ENCODE assay signal across 1 cellular context in genomic region chr9:29211681-29212589, GRCh38.
TF ChIP-seq lines count a peak whose summit lies in the region.

No MANE protein-coding gene starts in this region.

TF ChIP-seq in HepG2, 621 proteins besides CTCF, POLR2A, EP300 and RAD21 (continued from another document and continues in another):
- TF ChIP-seq, protein P1, sequence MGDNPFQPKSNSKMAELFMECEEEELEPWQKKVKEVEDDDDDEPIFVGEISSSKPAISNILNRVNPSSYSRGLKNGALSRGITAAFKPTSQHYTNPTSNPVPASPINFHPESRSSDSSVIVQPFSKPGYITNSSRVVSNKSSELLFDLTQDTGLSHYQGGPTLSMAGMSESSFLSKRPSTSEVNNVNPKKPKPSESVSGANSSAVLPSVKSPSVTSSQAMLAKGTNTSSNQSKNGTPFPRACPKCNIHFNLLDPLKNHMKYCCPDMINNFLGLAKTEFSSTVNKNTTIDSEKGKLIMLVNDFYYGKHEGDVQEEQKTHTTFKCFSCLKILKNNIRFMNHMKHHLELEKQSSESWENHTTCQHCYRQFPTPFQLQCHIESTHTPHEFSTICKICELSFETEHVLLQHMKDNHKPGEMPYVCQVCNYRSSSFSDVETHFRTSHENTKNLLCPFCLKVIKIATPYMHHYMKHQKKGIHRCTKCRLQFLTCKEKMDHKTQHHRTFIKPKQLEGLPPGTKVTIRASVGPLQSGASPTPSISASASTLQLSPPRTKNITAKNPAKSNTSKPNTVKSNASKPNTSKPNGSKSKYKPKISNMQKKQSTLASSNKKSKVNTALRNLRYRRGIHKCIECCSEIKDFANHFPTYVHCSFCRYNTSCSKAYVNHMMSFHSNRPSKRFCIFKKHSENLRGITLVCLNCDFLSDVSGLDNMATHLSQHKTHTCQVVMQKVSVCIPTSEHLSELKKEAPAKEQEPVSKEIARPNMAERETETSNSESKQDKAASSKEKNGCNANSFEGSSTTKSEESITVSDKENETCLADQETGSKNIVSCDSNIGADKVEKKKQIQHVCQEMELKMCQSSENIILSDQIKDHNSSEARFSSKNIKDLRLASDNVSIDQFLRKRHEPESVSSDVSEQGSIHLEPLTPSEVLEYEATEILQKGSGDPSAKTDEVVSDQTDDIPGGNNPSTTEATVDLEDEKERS (CRISPR knock-in tag; IDR thresholded peaks at IDR 0.05), result no peak
- no peak for TF ChIP-seq MLX (CRISPR knock-in tag; IDR thresholded peaks at IDR 0.05)
- TF ChIP-seq KLF16 (CRISPR knock-in tag; IDR thresholded peaks at IDR 0.05), result no peak
- no peak for TF ChIP-seq RBFOX2 (IDR thresholded peaks at IDR 0.05; ENCODE audit: low read depth, low read length)
- no peak for TF ChIP-seq IKZF1 (IDR thresholded peaks at IDR 0.05)
- TF ChIP-seq SALL1 (CRISPR knock-in tag; IDR thresholded peaks at IDR 0.05), result peak; percentile 37; the same call in 1 of the 2 replicates
- no peak for TF ChIP-seq ZBTB34 (CRISPR knock-in tag; IDR thresholded peaks at IDR 0.05)
- TF ChIP-seq, protein P2, sequence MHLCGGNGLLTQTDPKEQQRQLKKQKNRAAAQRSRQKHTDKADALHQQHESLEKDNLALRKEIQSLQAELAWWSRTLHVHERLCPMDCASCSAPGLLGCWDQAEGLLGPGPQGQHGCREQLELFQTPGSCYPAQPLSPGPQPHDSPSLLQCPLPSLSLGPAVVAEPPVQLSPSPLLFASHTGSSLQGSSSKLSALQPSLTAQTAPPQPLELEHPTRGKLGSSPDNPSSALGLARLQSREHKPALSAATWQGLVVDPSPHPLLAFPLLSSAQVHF (CRISPR knock-in tag; IDR thresholded peaks at IDR 0.05), result no peak
- no peak for TF ChIP-seq FOXC1 (CRISPR knock-in tag; IDR thresholded peaks at IDR 0.05; ENCODE audit: borderline replicate concordance)
- TF ChIP-seq PHF5A (CRISPR knock-in tag; IDR thresholded peaks at IDR 0.05; ENCODE audit: low read depth, unreplicated experiment), result no peak
- TF ChIP-seq RCOR2 (CRISPR knock-in tag; IDR thresholded peaks at IDR 0.05), result no peak
- TF ChIP-seq CSRNP1 (CRISPR knock-in tag; IDR thresholded peaks at IDR 0.05), result no peak
- no peak for TF ChIP-seq POGK (CRISPR knock-in tag; conservative IDR thresholded peaks at IDR 0.05)
- no peak for TF ChIP-seq AGO2 (optimal IDR thresholded peaks at IDR 0.05; ENCODE audit: low read depth, low read length)
- TF ChIP-seq, protein P3, sequence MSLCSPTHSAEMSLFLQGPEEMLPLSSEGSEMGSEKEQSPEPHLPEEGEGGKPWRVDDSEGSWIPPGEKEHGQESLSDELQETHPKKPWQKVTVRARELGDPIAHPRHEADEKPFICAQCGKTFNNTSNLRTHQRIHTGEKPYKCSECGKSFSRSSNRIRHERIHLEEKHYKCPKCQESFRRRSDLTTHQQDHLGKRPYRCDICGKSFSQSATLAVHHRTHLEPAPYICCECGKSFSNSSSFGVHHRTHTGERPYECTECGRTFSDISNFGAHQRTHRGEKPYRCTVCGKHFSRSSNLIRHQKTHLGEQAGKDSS (CRISPR knock-in tag; IDR thresholded peaks at IDR 0.05; ENCODE audit: borderline replicate concordance, low read depth), result peak; percentile 45; the same call in 1 of the 2 replicates
- TF ChIP-seq ZNF20 (CRISPR knock-in tag; IDR thresholded peaks at IDR 0.05), result no peak
- no peak for TF ChIP-seq ZFP62 (CRISPR knock-in tag; IDR thresholded peaks at IDR 0.05)
- TF ChIP-seq ZNF569 (CRISPR knock-in tag; IDR thresholded peaks at IDR 0.05; ENCODE audit: borderline replicate concordance), result no peak
- TF ChIP-seq ZNF7 (CRISPR knock-in tag; IDR thresholded peaks at IDR 0.05), result no peak
- TF ChIP-seq ZNF142 (CRISPR knock-in tag; IDR thresholded peaks at IDR 0.05), result no peak
- TF ChIP-seq MAX (IDR thresholded peaks at IDR 0.05), result peak; percentile 80
- 0 out of 2 replicates have a peak, but pooled peaks have one; percentile 19 for TF ChIP-seq EZH2 (conservative IDR thresholded peaks at IDR 0.05; ENCODE audit: low read depth, low read length)
- TF ChIP-seq ZKSCAN8 (CRISPR knock-in tag; IDR thresholded peaks at IDR 0.05; ENCODE audit: borderline replicate concordance), result no peak
- TF ChIP-seq, protein P4, sequence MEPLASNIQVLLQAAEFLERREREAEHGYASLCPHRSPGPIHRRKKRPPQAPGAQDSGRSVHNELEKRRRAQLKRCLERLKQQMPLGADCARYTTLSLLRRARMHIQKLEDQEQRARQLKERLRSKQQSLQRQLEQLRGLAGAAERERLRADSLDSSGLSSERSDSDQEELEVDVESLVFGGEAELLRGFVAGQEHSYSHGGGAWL (CRISPR knock-in tag; IDR thresholded peaks at IDR 0.05), result no peak
- no peak for TF ChIP-seq ZNF138 (CRISPR knock-in tag; IDR thresholded peaks at IDR 0.05; ENCODE audit: low read depth)
- TF ChIP-seq HNRNPLL (IDR thresholded peaks at IDR 0.05; ENCODE audit: low read depth, low read length, poor library complexity, severe bottlenecking), result no peak
- peak; percentile 41; the same call in 1 of the 2 replicates for TF ChIP-seq ZFP91 (CRISPR knock-in tag; IDR thresholded peaks at IDR 0.05; ENCODE audit: borderline replicate concordance)
- TF ChIP-seq ZNF333 (CRISPR knock-in tag; IDR thresholded peaks at IDR 0.05; ENCODE audit: borderline replicate concordance), result no peak
- no peak for TF ChIP-seq FLYWCH1 (CRISPR knock-in tag; IDR thresholded peaks at IDR 0.05)
- TF ChIP-seq ZNF652 (CRISPR knock-in tag; IDR thresholded peaks at IDR 0.05; ENCODE audit: borderline replicate concordance, low read depth), result no peak
- TF ChIP-seq, protein P5, sequence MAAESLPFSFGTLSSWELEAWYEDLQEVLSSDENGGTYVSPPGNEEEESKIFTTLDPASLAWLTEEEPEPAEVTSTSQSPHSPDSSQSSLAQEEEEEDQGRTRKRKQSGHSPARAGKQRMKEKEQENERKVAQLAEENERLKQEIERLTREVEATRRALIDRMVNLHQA (CRISPR knock-in tag; IDR thresholded peaks at IDR 0.05), result no peak
- TF ChIP-seq, protein P6, sequence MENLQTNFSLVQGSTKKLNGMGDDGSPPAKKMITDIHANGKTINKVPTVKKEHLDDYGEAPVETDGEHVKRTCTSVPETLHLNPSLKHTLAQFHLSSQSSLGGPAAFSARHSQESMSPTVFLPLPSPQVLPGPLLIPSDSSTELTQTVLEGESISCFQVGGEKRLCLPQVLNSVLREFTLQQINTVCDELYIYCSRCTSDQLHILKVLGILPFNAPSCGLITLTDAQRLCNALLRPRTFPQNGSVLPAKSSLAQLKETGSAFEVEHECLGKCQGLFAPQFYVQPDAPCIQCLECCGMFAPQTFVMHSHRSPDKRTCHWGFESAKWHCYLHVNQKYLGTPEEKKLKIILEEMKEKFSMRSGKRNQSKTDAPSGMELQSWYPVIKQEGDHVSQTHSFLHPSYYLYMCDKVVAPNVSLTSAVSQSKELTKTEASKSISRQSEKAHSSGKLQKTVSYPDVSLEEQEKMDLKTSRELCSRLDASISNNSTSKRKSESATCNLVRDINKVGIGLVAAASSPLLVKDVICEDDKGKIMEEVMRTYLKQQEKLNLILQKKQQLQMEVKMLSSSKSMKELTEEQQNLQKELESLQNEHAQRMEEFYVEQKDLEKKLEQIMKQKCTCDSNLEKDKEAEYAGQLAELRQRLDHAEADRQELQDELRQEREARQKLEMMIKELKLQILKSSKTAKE (CRISPR knock-in tag; IDR thresholded peaks at IDR 0.05; ENCODE audit: borderline replicate concordance), result no peak
- TF ChIP-seq RORA (CRISPR knock-in tag; IDR thresholded peaks at IDR 0.05), result no peak
- no peak for TF ChIP-seq TCF7 (IDR thresholded peaks at IDR 0.05; ENCODE audit: low read depth)
- TF ChIP-seq HNF4G (IDR thresholded peaks at IDR 0.05; ENCODE audit: borderline replicate concordance, low read depth, low read length), result no peak
- TF ChIP-seq HNF4G (CRISPR knock-in tag; IDR thresholded peaks at IDR 0.05; ENCODE audit: borderline replicate concordance, low read depth), result no peak
- no peak for TF ChIP-seq ZNF431 (CRISPR knock-in tag; IDR thresholded peaks at IDR 0.05; ENCODE audit: borderline replicate concordance, low read depth)
